8 cellular contexts compared by ENCODE assay signal in genomic region chr17:64130559-64131001, GRCh38. TPM values are rescaled to one million over a fixed set of nuclear protein-coding genes. Genes with fewer than 3 reads are reported as not detected.
DNase-seq lines count a peak whose midpoint lies in the region; ATAC-seq and TF ChIP-seq lines count a peak whose summit lies in the region.

No MANE protein-coding gene starts in this region.

- H2AFZ ChIP-seq in SU-DHL-6 (ENCODE audit: low read depth, low read length, severe bottlenecking): peak overlapping the region; percentile 42

- no peaks in the 10 kb centered on the region for H3F3A ChIP-seq in SU-DHL-6 (ENCODE audit: insufficient read depth)

- H3K4me3 ChIP-seq in SU-DHL-6 (ENCODE audit: insufficient read depth, low read length, poor library complexity, severe bottlenecking) (peak overlapping the region; percentile 36), stomach smooth muscle (ENCODE audit: low read length in 2 of 2) (peak overlapping the region; percentile 61 to 78)

- H3K9ac ChIP-seq in SU-DHL-6 (ENCODE audit: low read length) (no peak overlapping the region; the same call in 1 of the 2 replicates), stomach smooth muscle (ENCODE audit: low read length in 2 of 2) (peak overlapping the region; percentile 77 to 90)

- H3K36me3 ChIP-seq in SU-DHL-6 (ENCODE audit: low read length) (no peaks in the 10 kb centered on the region), stomach smooth muscle (ENCODE audit: control insufficient read depth in 2 of 2, insufficient read depth in 2 of 2, low read length in 2 of 2) (no peaks in the 10 kb centered on the region)

- H3K79me2 ChIP-seq in SU-DHL-6 (ENCODE audit: insufficient read depth, low read length): no peaks in the 10 kb centered on the region

- ATAC-seq in GM18498 (IDR thresholded peaks at IDR 0.05; ENCODE audit: unreplicated experiment) (peak; percentile 7), HG02678 (IDR thresholded peaks at IDR 0.05; ENCODE audit: unreplicated experiment) (peak; percentile 11)

- H3K27ac ChIP-seq in SU-DHL-6 (ENCODE audit: low read depth, low read length) (no peak overlapping the region), stomach smooth muscle (ENCODE audit: low read length) (peak overlapping the region; percentile 89)

- DNase-seq in dedifferentiated amniotic fluid mesenchymal stem cell (ENCODE audit: extremely low spot score) (peak; percentile 51), mucosa of gallbladder (ENCODE audit: low spot score) (peak; percentile 40), NCI-H446 (lab: John Stamatoyannopoulos, UW) (no peak), putamen (ENCODE audit: low spot score) (no peak)

- H3K4me1 ChIP-seq in stomach smooth muscle (ENCODE audit: control insufficient read depth, insufficient read depth, low read length): peaks cover 14% of the 10 kb centered on the region

- H3K9me3 ChIP-seq in SU-DHL-6 (ENCODE audit: insufficient read depth, low read length) (no peaks in the 10 kb centered on the region), stomach smooth muscle (ENCODE audit: control insufficient read depth in 2 of 2, low read length in 2 of 2) (no peaks in the 10 kb centered on the region)

- no peaks in the 10 kb centered on the region for H4K20me1 ChIP-seq in SU-DHL-6 (ENCODE audit: low read depth, low read length)

- H3K9me2 ChIP-seq in SU-DHL-6 (replicated peaks; ENCODE audit: insufficient read depth, low read length): no peaks in the 10 kb centered on the region

- no peak for TF ChIP-seq CTCF in SU-DHL-6 (IDR thresholded peaks at IDR 0.05; ENCODE audit: insufficient read depth, low read length, poor library complexity, severe bottlenecking)

- peak overlapping the region; percentile 52 for H3K4me2 ChIP-seq in SU-DHL-6 (ENCODE audit: low read depth, low read length, poor library complexity, severe bottlenecking)

- H3K27me3 ChIP-seq in SU-DHL-6 (ENCODE audit: low read length): no peaks in the 10 kb centered on the region
- no peaks in the 10 kb centered on the region for H3K27me3 ChIP-seq in stomach smooth muscle (ENCODE audit: control insufficient read depth in 1 of 2, insufficient read depth in 2 of 2, low read length in 2 of 2)

RNA-seq across cellular contexts. Expression of gene ERN1, which starts 0.6 kb away (rescaled TPM):
- total RNA-seq in mucosa of gallbladder: 41.6 TPM

Comparison
In these comparisons a context has a peak if more than half of its experiments do, and no peak if none do; other contexts are left out.
1. DNase-seq: peak in dedifferentiated amniotic fluid mesenchymal stem cell (single experiment) and mucosa of gallbladder (single experiment); none in NCI-H446 (0 of 2) and putamen (single experiment).